ENCODE assay signal across 28 cellular contexts in genomic region chr3:142481196-142481595, GRCh38.
"Had no signal": no experiment of that assay in that cellular context is flagged by ENCODE, and none has a peak within 500 bp of the region (broad histone marks: within the 10 kb centered on the region; RNA-seq: fewer than 3 reads in every experiment).

No MANE protein-coding gene starts in this region.

- ATAC-seq: activated CD4-positive, alpha-beta T cell treated with anti-CD3 and anti-CD28 coated beads for 36 hours; activated CD4-positive, CD25-positive, alpha-beta regulatory T cell treated with anti-CD3 and anti-CD28 coated beads, Interleukin-2, amount 50 U/mL, for 24 hours; activated CD8-positive, alpha-beta T cell treated with anti-CD3 and anti-CD28 coated beads, Interleukin-2, amount 10 ng/mL, durations not matched to agents 7 days and 5 days; activated naive CD8-positive, alpha-beta T cell treated with anti-CD3 and anti-CD28 coated beads, Interleukin-2, amount 50 U/mL, for 24 hours; Right ventricle myocardium inferior; WTC11 had no signal

- DNase-seq: activated CD4-positive, alpha-beta T cell treated with anti-CD3 and anti-CD28 coated beads for 36 hours; activated CD4-positive, alpha-beta T cell treated with anti-CD3 and anti-CD28 coated beads, Interleukin-2, amount 10 ng/mL, durations not matched to agents 7 days and 5 days; activated CD4-positive, alpha-beta T cell treated with anti-CD3 and anti-CD28 coated beads, Interleukin-2, amount 50 U/mL, for 48 hours; activated CD8-positive, alpha-beta T cell treated with anti-CD3 and anti-CD28 coated beads, Interleukin-2, amount 10 ng/mL, durations not matched to agents 7 days and 5 days; activated effector memory CD4-positive, alpha-beta T cell treated with Interleukin-2 at 50 U/mL for 16 hours; activated naive CD4-positive, alpha-beta T cell treated with anti-CD3 and anti-CD28 coated beads, Interleukin-2, amount 10 ng/mL, durations not matched to agents 7 days and 5 days; activated naive CD8-positive, alpha-beta T cell treated with anti-CD3 and anti-CD28 coated beads, Interleukin-2, amount 50 U/mL, for 24 hours; activated T-cell treated with anti-CD3 and anti-CD28 coated beads for 4 hours; activated T-cell treated with anti-CD3 and anti-CD28 coated beads, Interleukin-2, amount 50 U/mL, for 48 hours; amniotic stem cell; aorta; brain microvascular endothelial cell; central memory CD4-positive, alpha-beta T cell; NCI-H1105; NCI-H1417 treated with DMSO at 0.1 percent for 48 hours; NCI-H187 treated with DMSO at 0.1 percent for 48 hours; NCI-H2081; NCI-H510A; NCI-H526; NCI-H748 treated with DMSO at 0.1 percent for 48 hours; NK-92 treated with Interleukin-12 subunit alpha and Interleukin-12 subunit beta, amount 100 ng/mL, for 24 hours; PC-9 had no signal

- H3K4me2 ChIP-seq: PC-9 had no signal

- H3K27ac ChIP-seq: brain microvascular endothelial cell, PC-9, RWPE1 had no signal

- H3K4me3 ChIP-seq: PC-9 had no signal

- FAIRE-seq: RCC 7860, TTC549 had no signal

- H3K27me3 ChIP-seq: brain microvascular endothelial cell had no signal

- H2AFZ ChIP-seq: PC-9 had no signal
